1 cellular context compared by ENCODE assay signal in genomic region chr22:49935561-49935960, GRCh38.
TF ChIP-seq lines count a peak whose summit lies in the region.

No MANE protein-coding gene starts in this region.

TF ChIP-seq in HepG2, 621 proteins besides CTCF, POLR2A, EP300 and RAD21:
- TF ChIP-seq ZNF713 (CRISPR knock-in tag; IDR thresholded peaks at IDR 0.05): no peak
- no peak for TF ChIP-seq TIGD3 (CRISPR knock-in tag; IDR thresholded peaks at IDR 0.05; ENCODE audit: borderline replicate concordance)
- no peak for TF ChIP-seq PHB2 (IDR thresholded peaks at IDR 0.05; ENCODE audit: partially characterized antibody)
- TF ChIP-seq ZNF574 (CRISPR knock-in tag; IDR thresholded peaks at IDR 0.05): no peak
- TF ChIP-seq HBP1 (CRISPR knock-in tag; IDR thresholded peaks at IDR 0.05; ENCODE audit: low read depth): no peak
- no peak for TF ChIP-seq ZNF33B (CRISPR knock-in tag; IDR thresholded peaks at IDR 0.05)
- TF ChIP-seq SMARCC2 (IDR thresholded peaks at IDR 0.05): no peak
- no peak for TF ChIP-seq FOXM1 (CRISPR knock-in tag; IDR thresholded peaks at IDR 0.05)
- no peak for TF ChIP-seq CSRNP1 (CRISPR knock-in tag; IDR thresholded peaks at IDR 0.05)
- no peak for TF ChIP-seq CAMTA2 (CRISPR knock-in tag; IDR thresholded peaks at IDR 0.05; ENCODE audit: borderline replicate concordance)
- TF ChIP-seq MED8 (CRISPR knock-in tag; IDR thresholded peaks at IDR 0.05; ENCODE audit: insufficient replicate concordance): no peak
- TF ChIP-seq TRIM22 (IDR thresholded peaks at IDR 0.05): no peak
- no peak for TF ChIP-seq KLF9 (CRISPR knock-in tag; IDR thresholded peaks at IDR 0.05; ENCODE audit: low read depth)
- TF ChIP-seq HNF1B (CRISPR knock-in tag; IDR thresholded peaks at IDR 0.05): no peak
- no peak for TF ChIP-seq ZNF619 (CRISPR knock-in tag; IDR thresholded peaks at IDR 0.05)
- TF ChIP-seq ZFP37 (CRISPR knock-in tag; IDR thresholded peaks at IDR 0.05; ENCODE audit: borderline replicate concordance): no peak
